21 cellular contexts compared by ENCODE assay signal in the genomic region with DNA sequence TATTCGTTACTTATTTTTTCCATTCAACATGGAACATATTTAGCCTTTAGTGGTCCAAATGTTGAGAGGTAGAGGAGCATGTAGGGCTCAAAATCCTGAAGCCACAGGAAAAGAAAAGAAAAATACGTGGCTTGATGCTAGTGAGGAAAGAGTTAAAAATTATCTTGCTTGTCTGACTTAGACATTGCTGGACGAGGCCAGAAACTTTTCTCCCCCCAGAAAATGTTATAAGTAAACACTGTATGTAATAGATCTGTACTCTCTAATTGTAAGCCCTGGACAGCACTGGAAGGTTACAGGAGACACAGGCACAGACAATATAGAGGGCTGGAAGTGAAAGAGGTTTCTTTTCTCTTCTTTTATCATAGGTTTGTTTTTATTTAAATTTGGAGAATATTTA.
A peak's percentile ranks its signal among the peaks of the same experiment; 100 is the strongest.
DNase-seq lines count a peak whose midpoint lies in the region; ATAC-seq and FAIRE-seq lines count a peak whose summit lies in the region.
"Had no signal": no experiment of that assay in that cellular context is flagged by ENCODE, and none has a peak within 500 bp of the region (broad histone marks: within the 10 kb centered on the region; RNA-seq: fewer than 3 reads in every experiment).

No MANE protein-coding gene starts in this region.

- H3K36me3 ChIP-seq in GM23248 (ENCODE audit: low read depth): no peaks in the 10 kb centered on the region
- H3K36me3 ChIP-seq in trophoblast cell (ENCODE audit: control insufficient read depth in 1 of 2, insufficient read depth in 2 of 2, low read length in 2 of 2): no peaks in the 10 kb centered on the region
- H3K36me3 ChIP-seq: BE2C, HAP-1 had no signal

- no peaks in the 10 kb centered on the region for H3F3A ChIP-seq in GM23248 (ENCODE audit: insufficient read depth)

- no peak overlapping the region for H4K8ac ChIP-seq in trophoblast cell (ENCODE audit: low read depth, low read length)

- no peak overlapping the region for H3K4me2 ChIP-seq in GM23248 (ENCODE audit: unreplicated experiment)
- H3K4me2 ChIP-seq in trophoblast cell (ENCODE audit: low read length): no peak overlapping the region
- H3K4me2 ChIP-seq: A549 had no signal

- H3K4me1 ChIP-seq in GM23248 (ENCODE audit: insufficient read depth): peaks cover 3% of the 10 kb centered on the region; the same call in 1 of the 2 replicates
- H3K4me1 ChIP-seq in trophoblast cell (ENCODE audit: control insufficient read depth in 1 of 2, insufficient read depth in 2 of 2, low read length in 2 of 2): no peaks in the 10 kb centered on the region
- H3K4me1 ChIP-seq: BE2C had no signal

- no peaks in the 10 kb centered on the region for H4K20me1 ChIP-seq in GM23248 (ENCODE audit: insufficient read depth)

- no peak overlapping the region for H2BK5ac ChIP-seq in trophoblast cell (ENCODE audit: low read depth, low read length, poor library complexity)

- 60 to 71% methylated on average over 3 of the region's 3 CpGs for WGBS in GM23248 (ENCODE audit: low coverage in 1 of 2, low lambda C conversion rate in 2 of 2, missing lambda C conversion rate in 2 of 2), 2 experiments
- WGBS in trophoblast cell (ENCODE audit: extremely low coverage, insufficient coverage, insufficient read length): no CpG with 5 or more reads among the region's 3 CpGs

- peak; percentile 86 for FAIRE-seq in TTC549 (lab: Jason Lieb, UNC)
- FAIRE-seq: A549, D721Med, G401.6, GM12891, H1 had no signal

- no peak overlapping the region for H2BK120ac ChIP-seq in trophoblast cell (ENCODE audit: insufficient read depth, low read length, poor library complexity)

- H3K79me2 ChIP-seq in GM23248 (ENCODE audit: insufficient read depth): no peaks in the 10 kb centered on the region
- H3K79me2 ChIP-seq in trophoblast cell (ENCODE audit: control insufficient read depth, insufficient read depth, low read length, poor library complexity): no peaks in the 10 kb centered on the region

- no peak overlapping the region for H2BK12ac ChIP-seq in trophoblast cell (ENCODE audit: low read length)

- no peak overlapping the region for H4K91ac ChIP-seq in trophoblast cell (ENCODE audit: low read depth, low read length)

- H3K9me3 ChIP-seq in GM23248 (ENCODE audit: low read depth) (no peaks in the 10 kb centered on the region), trophoblast cell (ENCODE audit: insufficient read depth, low read depth, low read length) (no peaks in the 10 kb centered on the region)
- H3K9me3 ChIP-seq: A549, BE2C, HAP-1 had no signal

- H3K4me3 ChIP-seq in GM23248: no peak overlapping the region
- no peak overlapping the region for H3K4me3 ChIP-seq in trophoblast cell (ENCODE audit: low read depth, low read length)
- H3K4me3 ChIP-seq: A549, HAP-1 had no signal

- no peak overlapping the region for H3K23ac ChIP-seq in trophoblast cell (ENCODE audit: low read length)

- no peak overlapping the region for H3K9ac ChIP-seq in GM23248
- H3K9ac ChIP-seq in trophoblast cell (ENCODE audit: low read length): no peak overlapping the region

- H3K27ac ChIP-seq in GM23248 (no peak overlapping the region), trophoblast cell (ENCODE audit: low read depth, low read length) (no peak overlapping the region)
- H3K27ac ChIP-seq: A549, C4-2B, HL-60 had no signal

- H3K79me1 ChIP-seq in trophoblast cell (ENCODE audit: low read length): no peaks in the 10 kb centered on the region

- H2AK5ac ChIP-seq in trophoblast cell (ENCODE audit: low read length): no peak overlapping the region

- no peak overlapping the region for H3K14ac ChIP-seq in trophoblast cell (ENCODE audit: low read length)

- H3K27me3 ChIP-seq in GM23248 (replicated peaks; ENCODE audit: insufficient read depth): no peaks in the 10 kb centered on the region
- H3K27me3 ChIP-seq in trophoblast cell (ENCODE audit: insufficient read depth, low read length): no peaks in the 10 kb centered on the region
- H3K27me3 ChIP-seq: BE2C had no signal

- in situ Hi-C loops in GM23248 (cut with MboI): no loop called here

- H4K12ac ChIP-seq in trophoblast cell (ENCODE audit: low read depth, low read length): no peak overlapping the region

- DNase-seq in fibroblast of gingiva (ENCODE audit: low read depth): peak; percentile 4
- DNase-seq in iris pigment epithelial cell (ENCODE audit: low read depth): peak; percentile 54
- no peak for DNase-seq in GM23248
- no peak for DNase-seq in trophoblast cell
- DNase-seq in NCI-H748 treated with DMSO at 0.1 percent for 48 hours (lab: John Stamatoyannopoulos, UW): no peak
- DNase-seq: BE2C; CD4-positive, alpha-beta memory T cell; DMS153; DMS79 treated with DMSO at 0.1 percent for 48 hours; EL; HFFc6 had no signal

- ATAC-seq in GM21737 (IDR thresholded peaks at IDR 0.05; ENCODE audit: unreplicated experiment): no peak
- ATAC-seq: A549 had no signal

- no peaks in the 10 kb centered on the region for H3K9me2 ChIP-seq in GM23248 (ENCODE audit: insufficient read depth)

- H2AFZ ChIP-seq in GM23248 (no peak overlapping the region), trophoblast cell (ENCODE audit: insufficient read depth, low read length, poor library complexity) (no peak overlapping the region)

- H3K18ac ChIP-seq in trophoblast cell (ENCODE audit: low read length): no peak overlapping the region

- no peak overlapping the region for H3K4ac ChIP-seq in trophoblast cell (ENCODE audit: low read depth, low read length)

Comparison
In these comparisons a context has a peak if more than half of its experiments do, and no peak if none do; other contexts are left out.
1. DNase-seq: peak in fibroblast of gingiva (single experiment) and iris pigment epithelial cell (single experiment); none in GM23248 (single experiment), trophoblast cell (0 of 2) and NCI-H748 treated with DMSO at 0.1 percent for 48 hours (single experiment).